ENCODE assay signal across 26 cellular contexts in the genomic region with DNA sequence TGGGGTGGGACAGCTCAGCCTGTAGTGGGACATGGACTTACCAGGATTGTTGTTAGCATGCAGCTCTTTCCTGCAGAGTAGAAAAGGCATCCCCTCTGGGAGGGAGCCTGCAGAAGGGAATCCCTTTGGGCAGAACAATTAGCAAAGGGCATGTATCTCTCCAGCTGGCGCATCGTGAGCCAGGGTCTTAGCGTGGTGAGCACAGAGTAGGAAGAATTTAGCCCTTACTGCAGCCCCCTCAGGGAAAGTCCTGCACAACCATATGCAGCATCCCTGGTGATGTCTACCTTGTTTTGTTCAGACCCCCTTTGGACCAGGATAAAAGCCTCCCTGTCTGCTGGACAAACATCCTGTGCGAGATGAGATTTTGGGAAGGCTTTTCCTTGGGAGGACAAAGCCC.
"Had no signal": no experiment of that assay in that cellular context is flagged by ENCODE, and none has a peak within 500 bp of the region (broad histone marks: within the 10 kb centered on the region; RNA-seq: fewer than 3 reads in every experiment).

No MANE protein-coding gene starts in this region.

- H3K36me3 ChIP-seq: brain microvascular endothelial cell, heart left ventricle had no signal

- H3K4me3 ChIP-seq: heart left ventricle had no signal

- H3K4me1 ChIP-seq: heart left ventricle had no signal

- ATAC-seq: activated T-cell treated with anti-CD3 and anti-CD28 coated beads, Interleukin-2, amount 50 U/mL, for 4 hours; activated T-helper 17 cell treated with anti-CD3 and anti-CD28 coated beads, Interleukin-2, amount 50 U/mL, for 72 hours; esophagus mucosa; heart left ventricle had no signal

- H3K36me3 Mint-ChIP-seq: activated naive CD8-positive, alpha-beta T cell had no signal

- H3K9me3 Mint-ChIP-seq: activated CD4-positive, alpha-beta memory T cell treated with anti-CD3 and anti-CD28 coated beads, Interleukin-2, amount 10 ng/mL, durations not matched to agents 7 days and 5 days; activated CD4-positive, alpha-beta T cell treated with anti-CD3 and anti-CD28 coated beads, Interleukin-2, amount 10 ng/mL, durations not matched to agents 7 days and 5 days; activated T-cell treated with anti-CD3 and anti-CD28 coated beads, Interleukin-2, amount 50 U/mL, for 4 hours; activated T-helper 17 cell treated with anti-CD3 and anti-CD28 coated beads, Interleukin-2, amount 50 U/mL, for 72 hours; central memory CD8-positive, alpha-beta T cell; endodermal cell had no signal

- H3K4me3 Mint-ChIP-seq: activated CD4-positive, alpha-beta memory T cell treated with anti-CD3 and anti-CD28 coated beads, Interleukin-2, amount 10 ng/mL, durations not matched to agents 7 days and 5 days; activated CD4-positive, alpha-beta T cell treated with anti-CD3 and anti-CD28 coated beads, Interleukin-2, amount 10 ng/mL, durations not matched to agents 7 days and 5 days; activated naive CD8-positive, alpha-beta T cell; activated T-cell treated with anti-CD3 and anti-CD28 coated beads, Interleukin-2, amount 50 U/mL, for 4 hours; activated T-helper 17 cell treated with anti-CD3 and anti-CD28 coated beads, Interleukin-2, amount 50 U/mL, for 72 hours; central memory CD8-positive, alpha-beta T cell; endodermal cell had no signal

- H3K27ac Mint-ChIP-seq: activated CD4-positive, alpha-beta memory T cell treated with anti-CD3 and anti-CD28 coated beads, Interleukin-2, amount 10 ng/mL, durations not matched to agents 7 days and 5 days; activated CD4-positive, alpha-beta T cell treated with anti-CD3 and anti-CD28 coated beads, Interleukin-2, amount 10 ng/mL, durations not matched to agents 7 days and 5 days; activated naive CD8-positive, alpha-beta T cell; activated T-helper 17 cell treated with anti-CD3 and anti-CD28 coated beads, Interleukin-2, amount 50 U/mL, for 72 hours; endodermal cell had no signal

- H3K27ac ChIP-seq: brain microvascular endothelial cell, heart left ventricle had no signal

- H3K4me1 Mint-ChIP-seq: activated CD4-positive, alpha-beta memory T cell treated with anti-CD3 and anti-CD28 coated beads, Interleukin-2, amount 10 ng/mL, durations not matched to agents 7 days and 5 days; activated CD4-positive, alpha-beta T cell treated with anti-CD3 and anti-CD28 coated beads, Interleukin-2, amount 10 ng/mL, durations not matched to agents 7 days and 5 days; activated T-helper 17 cell treated with anti-CD3 and anti-CD28 coated beads, Interleukin-2, amount 50 U/mL, for 72 hours; central memory CD8-positive, alpha-beta T cell had no signal

- DNase-seq: activated CD4-positive, alpha-beta memory T cell treated with anti-CD3 and anti-CD28 coated beads, Interleukin-2, amount 10 ng/mL, durations not matched to agents 7 days and 5 days; activated CD4-positive, alpha-beta T cell treated with anti-CD3 and anti-CD28 coated beads for 4 hours; activated CD4-positive, alpha-beta T cell treated with anti-CD3 and anti-CD28 coated beads, Interleukin-2, amount 10 ng/mL, durations not matched to agents 7 days and 5 days; activated CD4-positive, alpha-beta T cell treated with anti-CD3 and anti-CD28 coated beads, Interleukin-2, amount 50 U/mL, for 4 hours; activated CD4-positive, CD25-positive, alpha-beta regulatory T cell; activated CD4-positive, CD25-positive, alpha-beta regulatory T cell treated with anti-CD3 and anti-CD28 coated beads, Interleukin-2, amount 50 U/mL, for 72 hours; activated CD8-positive, alpha-beta memory T cell treated with anti-CD3 and anti-CD28 coated beads for 24 hours; activated effector memory CD4-positive, alpha-beta T cell treated with Interleukin-2 at 50 U/mL for 16 hours; activated gamma-delta T cell treated with Interleukin-2 at 50 U/mL for 16 hours; activated naive CD4-positive, alpha-beta T cell treated with anti-CD3 and anti-CD28 coated beads, Interleukin-2, amount 50 U/mL, for 16 hours; activated naive CD4-positive, alpha-beta T cell treated with Interleukin-2 at 50 U/mL for 16 hours; activated T-cell treated with anti-CD3 and anti-CD28 coated beads, Interleukin-2, amount 50 U/mL, for 4 hours; amniotic stem cell; anterior cingulate cortex; brain microvascular endothelial cell; cortex of kidney; dermis blood vessel endothelial cell; effector memory CD4-positive, alpha-beta T cell; foreskin fibroblast; heart left ventricle; T-helper 2 cell had no signal

- H3K9me3 ChIP-seq: heart left ventricle had no signal

- H3K27me3 ChIP-seq: brain microvascular endothelial cell, heart left ventricle had no signal

- H3K27me3 Mint-ChIP-seq: activated CD4-positive, alpha-beta memory T cell treated with anti-CD3 and anti-CD28 coated beads, Interleukin-2, amount 10 ng/mL, durations not matched to agents 7 days and 5 days; activated CD4-positive, alpha-beta T cell treated with anti-CD3 and anti-CD28 coated beads, Interleukin-2, amount 10 ng/mL, durations not matched to agents 7 days and 5 days; activated naive CD8-positive, alpha-beta T cell; central memory CD8-positive, alpha-beta T cell had no signal
